ENCODE assay signal across 1 cellular context in the genomic region with DNA sequence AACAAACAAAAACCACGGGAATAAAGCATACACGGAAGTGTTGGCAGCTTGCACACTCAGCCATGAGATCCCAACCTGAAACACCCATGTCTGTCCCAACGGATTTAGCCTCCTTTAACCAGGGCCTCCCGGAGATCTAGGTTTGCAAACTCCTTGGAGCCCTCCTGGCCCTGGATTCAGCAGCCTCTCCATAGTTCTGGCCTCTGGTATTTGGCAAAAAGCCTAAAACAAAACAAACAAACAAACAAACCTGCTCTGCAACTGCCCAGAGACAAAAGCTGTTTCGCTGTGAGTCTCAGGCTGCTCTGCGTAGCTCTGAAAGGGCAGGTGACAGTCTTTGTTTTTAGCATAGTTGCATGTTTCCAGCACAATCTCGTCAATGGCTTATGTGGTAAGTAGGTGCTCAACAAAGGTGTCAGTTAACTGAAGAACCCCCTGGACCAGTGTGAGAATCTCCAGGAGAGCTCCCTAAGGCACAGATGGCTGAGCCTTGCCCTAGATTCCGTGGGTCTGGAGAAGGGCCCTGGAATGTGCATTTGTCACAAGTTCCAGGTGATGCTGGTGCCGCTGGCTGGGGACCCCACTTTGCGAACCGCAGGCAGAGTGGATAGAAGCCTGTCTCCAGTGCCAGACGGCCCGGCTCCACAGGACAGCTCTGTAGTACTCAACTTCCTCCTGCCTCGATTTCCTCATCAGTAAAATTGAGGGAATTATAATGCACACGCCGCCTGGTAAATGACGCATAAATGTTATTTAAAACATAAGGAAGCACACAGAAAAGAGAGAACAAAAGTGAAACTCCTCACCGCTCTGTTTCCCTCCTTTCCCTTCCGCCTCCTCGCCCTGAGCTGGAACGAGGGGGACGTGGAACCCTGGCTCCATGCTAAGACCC.
TF ChIP-seq lines count a peak whose summit lies in the region.

No MANE protein-coding gene starts in this region.

TF ChIP-seq in K562, 482 proteins besides CTCF, POLR2A, EP300 and RAD21:
- TF ChIP-seq ZFP1 (CRISPR knock-in tag; IDR thresholded peaks at IDR 0.05), result no peak
- peak; percentile 14; the same call in 1 of the 2 replicates for TF ChIP-seq CBFA2T3 (IDR thresholded peaks at IDR 0.05)
- TF ChIP-seq AFF4 (CRISPR knock-in tag; IDR thresholded peaks at IDR 0.05), result no peak
- TF ChIP-seq CBX8 (IDR thresholded peaks at IDR 0.05; ENCODE audit: borderline replicate concordance, extremely low read depth, low read depth, low read length, poor library complexity, severe bottlenecking), result peak; percentile 7
